8 cellular contexts compared by ENCODE assay signal in genomic region chr11:67006029-67006884, GRCh38. TPM values are rescaled to one million over a fixed set of nuclear protein-coding genes. Genes with fewer than 3 reads are reported as not detected.
DNase-seq lines count a peak whose midpoint lies in the region; ATAC-seq and TF ChIP-seq lines count a peak whose summit lies in the region.

No MANE protein-coding gene starts in this region.

- no peak overlapping the region; the same call in 1 of the 2 replicates for H3K4me2 ChIP-seq in KMS-11

- no peaks in the 10 kb centered on the region for H3K27me3 ChIP-seq in KMS-11 (ENCODE audit: insufficient read depth, low read depth)

- TF ChIP-seq CTCF in KMS-11 (conservative IDR thresholded peaks at IDR 0.05; ENCODE audit: low read depth, low read length), result no peak
- no peak for TF ChIP-seq CTCF in GM10266 (IDR thresholded peaks at IDR 0.05; ENCODE audit: control insufficient read depth, insufficient read depth, low read depth, missing control alignments)
- no peak for TF ChIP-seq CTCF in progenitor cell of endocrine pancreas (IDR thresholded peaks at IDR 0.05; ENCODE audit: unreplicated experiment)

- H3K4me3 ChIP-seq in KMS-11 (IDR thresholded peaks at IDR 0.05; ENCODE audit: insufficient read depth, low read depth, low read length), result no peak overlapping the region

- no peak overlapping the region for H3K9ac ChIP-seq in KMS-11

- peaks cover 4% of the 10 kb centered on the region for H3K27me3 Mint-ChIP-seq in progenitor cell of endocrine pancreas

- in situ Hi-C loops in G401 (cut with HindIII; ENCODE audit: low sequenced_read_pairs), result no loop called here

- H3K36me3 Mint-ChIP-seq in progenitor cell of endocrine pancreas (ENCODE audit: insufficient read depth), result no peaks in the 10 kb centered on the region

- H2AFZ ChIP-seq in KMS-11 (ENCODE audit: low read depth), result peak overlapping the region; percentile 39; the same call in 1 of the 2 replicates

- ATAC-seq in HG03196 (IDR thresholded peaks at IDR 0.05; ENCODE audit: unreplicated experiment) (no peak), HG02798 (IDR thresholded peaks at IDR 0.05; ENCODE audit: poor library complexity, unreplicated experiment) (no peak)

- no peak overlapping the region for H3K27ac ChIP-seq in KMS-11

- no peaks in the 10 kb centered on the region for H3K4me1 ChIP-seq in KMS-11 (ENCODE audit: low read depth, poor library complexity, severe bottlenecking)

- no peaks in the 10 kb centered on the region for H4K20me1 ChIP-seq in KMS-11 (ENCODE audit: insufficient read depth)

- DNase-seq in G401 (ENCODE audit: low spot score), result peak; percentile 46
- peak; percentile 39 to 57 for DNase-seq in activated T-cell treated with anti-CD3 and anti-CD28 coated beads, Interleukin-2, amount 50 U/mL, for 48 hours
- DNase-seq in midbrain (lab: John Stamatoyannopoulos, UW), result peak; percentile 18
- DNase-seq in GM10266 (ENCODE audit: extremely low spot score), result no peak
- no peak for DNase-seq in progenitor cell of endocrine pancreas (ENCODE audit: low spot score, unreplicated experiment)

- peaks cover 6% of the 10 kb centered on the region for H3K4me1 Mint-ChIP-seq in progenitor cell of endocrine pancreas (ENCODE audit: low read depth)

- no peaks in the 10 kb centered on the region for H3K9me3 Mint-ChIP-seq in progenitor cell of endocrine pancreas (ENCODE audit: low read depth)

- H3K36me3 ChIP-seq in KMS-11 (ENCODE audit: insufficient read depth), result no peaks in the 10 kb centered on the region

- H3K27ac Mint-ChIP-seq in progenitor cell of endocrine pancreas, result no peak overlapping the region

- H3K4me3 Mint-ChIP-seq in progenitor cell of endocrine pancreas (ENCODE audit: low read depth), result no peak overlapping the region

- H3K79me2 ChIP-seq in KMS-11 (ENCODE audit: insufficient read depth, low read depth), result no peaks in the 10 kb centered on the region

RNA-seq across cellular contexts. Expression of gene SYT12, which starts 16.7 kb away (rescaled TPM):
- total RNA-seq in G401 (2014; rRNA removed; shearing (Covaris generic)), result 0.74 and 1.1 TPM in 2 replicates
- 0.20 and 0.22 TPM in 2 replicates for total RNA-seq in progenitor cell of endocrine pancreas

RNA-seq across cellular contexts. Expression of gene C11orf86, which starts 31.2 kb away (rescaled TPM):
- total RNA-seq in G401 (2014; rRNA removed; shearing (Covaris generic)), result not detected in 2 replicates
- total RNA-seq in progenitor cell of endocrine pancreas, result not detected in 2 replicates

RNA-seq across cellular contexts. Expression of gene PC, which starts 48.1 kb away (rescaled TPM):
- total RNA-seq in G401 (2014; rRNA removed; shearing (Covaris generic)), result 31.1 and 93.9 TPM in 2 replicates
- total RNA-seq in progenitor cell of endocrine pancreas, result 25.0 and 26.5 TPM in 2 replicates

RNA-seq across cellular contexts. Expression of gene RHOD, which starts 50.4 kb away (rescaled TPM):
- not detected in 2 replicates for total RNA-seq in G401 (2014; rRNA removed; shearing (Covaris generic))
- total RNA-seq in progenitor cell of endocrine pancreas, result 16.4 and 20.6 TPM in 2 replicates

Comparison
In these comparisons a context has a peak if more than half of its experiments do, and no peak if none do; other contexts are left out.
1. DNase-seq: peak in G401 (single experiment), activated T-cell treated with anti-CD3 and anti-CD28 coated beads, Interleukin-2, amount 50 U/mL, for 48 hours (2 of 2) and midbrain (single experiment); none in GM10266 (single experiment) and progenitor cell of endocrine pancreas (single experiment).